ENCODE assay signal across 1 cellular context in the genomic region with DNA sequence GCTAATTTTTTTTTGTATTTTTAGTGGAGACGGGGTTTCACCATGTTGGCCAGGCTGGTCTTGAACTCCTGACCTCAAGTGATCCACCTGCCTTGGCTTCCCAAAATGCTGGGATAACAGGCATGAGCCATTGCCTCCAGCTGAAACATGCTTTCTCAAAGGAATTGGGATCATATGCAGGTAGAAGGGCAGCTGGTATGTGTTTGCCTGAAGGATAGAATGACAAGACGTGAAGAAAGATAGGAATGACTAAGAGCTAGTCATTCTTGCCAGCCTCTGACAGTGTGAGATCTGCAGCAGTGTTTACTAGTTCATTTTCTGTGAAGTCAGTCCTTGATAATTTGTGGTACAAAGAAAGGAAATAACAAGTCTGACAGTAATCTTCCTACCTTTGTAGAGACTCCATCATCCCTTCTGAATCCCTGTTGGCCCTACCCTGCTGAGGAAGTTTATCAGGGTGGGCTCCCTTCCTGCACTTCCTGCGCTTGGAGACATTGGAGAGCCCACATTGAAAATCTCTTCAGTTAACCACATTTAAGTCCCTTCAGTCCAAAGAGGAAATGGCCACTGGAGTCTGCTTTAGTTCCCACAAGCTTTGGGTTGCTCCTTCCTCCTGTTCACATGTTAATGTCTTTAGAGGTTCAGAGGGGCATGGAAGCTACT.
A peak's percentile ranks its signal among the peaks of the same experiment; 100 is the strongest.
TF ChIP-seq lines count a peak whose summit lies in the region.

No MANE protein-coding gene starts in this region.

TF ChIP-seq in GM12878, 131 proteins besides CTCF, POLR2A, EP300 and RAD21 (continues in another document):
- no peak for TF ChIP-seq LARP7 (IDR thresholded peaks at IDR 0.05)
- 0 out of 2 replicates have a peak, but pooled peaks have one; percentile 45 for TF ChIP-seq EED (IDR thresholded peaks at IDR 0.05; ENCODE audit: low read depth)
- no peak for TF ChIP-seq ZNF384 (IDR thresholded peaks at IDR 0.05; ENCODE audit: borderline replicate concordance, low read depth, low read length)
- no peak for TF ChIP-seq STAT3 (IDR thresholded peaks at IDR 0.05; ENCODE audit: low read depth, low read length)
- TF ChIP-seq GABPA (IDR thresholded peaks at IDR 0.05; ENCODE audit: low read depth), result no peak
- TF ChIP-seq WRNIP1 (IDR thresholded peaks at IDR 0.05; ENCODE audit: borderline replicate concordance, low read depth, low read length), result 0 out of 2 replicates have a peak, but pooled peaks have one; percentile 7
- no peak for TF ChIP-seq CHD2 (IDR thresholded peaks at IDR 0.05; ENCODE audit: borderline replicate concordance, low read depth, low read length)
- TF ChIP-seq RAD51 (IDR thresholded peaks at IDR 0.05), result no peak
- TF ChIP-seq TCF12 (IDR thresholded peaks at IDR 0.05; ENCODE audit: low read depth, low read length), result peak; percentile 66; the same call in 1 of the 2 replicates
- no peak for TF ChIP-seq ZZZ3 (IDR thresholded peaks at IDR 0.05; ENCODE audit: control insufficient read depth, insufficient read length, low read depth)
- TF ChIP-seq HDAC2 (IDR thresholded peaks at IDR 0.05), result no peak
- TF ChIP-seq, protein P1, sequence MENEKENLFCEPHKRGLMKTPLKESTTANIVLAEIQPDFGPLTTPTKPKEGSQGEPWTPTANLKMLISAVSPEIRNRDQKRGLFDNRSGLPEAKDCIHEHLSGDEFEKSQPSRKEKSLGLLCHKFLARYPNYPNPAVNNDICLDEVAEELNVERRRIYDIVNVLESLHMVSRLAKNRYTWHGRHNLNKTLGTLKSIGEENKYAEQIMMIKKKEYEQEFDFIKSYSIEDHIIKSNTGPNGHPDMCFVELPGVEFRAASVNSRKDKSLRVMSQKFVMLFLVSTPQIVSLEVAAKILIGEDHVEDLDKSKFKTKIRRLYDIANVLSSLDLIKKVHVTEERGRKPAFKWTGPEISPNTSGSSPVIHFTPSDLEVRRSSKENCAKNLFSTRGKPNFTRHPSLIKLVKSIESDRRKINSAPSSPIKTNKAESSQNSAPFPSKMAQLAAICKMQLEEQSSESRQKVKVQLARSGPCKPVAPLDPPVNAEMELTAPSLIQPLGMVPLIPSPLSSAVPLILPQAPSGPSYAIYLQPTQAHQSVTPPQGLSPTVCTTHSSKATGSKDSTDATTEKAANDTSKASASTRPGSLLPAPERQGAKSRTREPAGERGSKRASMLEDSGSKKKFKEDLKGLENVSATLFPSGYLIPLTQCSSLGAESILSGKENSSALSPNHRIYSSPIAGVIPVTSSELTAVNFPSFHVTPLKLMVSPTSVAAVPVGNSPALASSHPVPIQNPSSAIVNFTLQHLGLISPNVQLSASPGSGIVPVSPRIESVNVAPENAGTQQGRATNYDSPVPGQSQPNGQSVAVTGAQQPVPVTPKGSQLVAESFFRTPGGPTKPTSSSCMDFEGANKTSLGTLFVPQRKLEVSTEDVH (IDR thresholded peaks at IDR 0.05; ENCODE audit: low read depth, partially characterized antibody), result no peak
- TF ChIP-seq CHD1 (IDR thresholded peaks at IDR 0.05; ENCODE audit: low read depth, low read length), result no peak
- TF ChIP-seq FOXM1 (IDR thresholded peaks at IDR 0.05; ENCODE audit: low read depth, low read length), result no peak
- TF ChIP-seq SUZ12 (IDR thresholded peaks at IDR 0.05; ENCODE audit: unreplicated experiment), result no peak
- no peak for TF ChIP-seq SIX5 (IDR thresholded peaks at IDR 0.05; ENCODE audit: low read depth, low read length, severe bottlenecking)
- no peak for TF ChIP-seq TCF7 (IDR thresholded peaks at IDR 0.05; ENCODE audit: borderline replicate concordance)
- TF ChIP-seq, protein P2, sequence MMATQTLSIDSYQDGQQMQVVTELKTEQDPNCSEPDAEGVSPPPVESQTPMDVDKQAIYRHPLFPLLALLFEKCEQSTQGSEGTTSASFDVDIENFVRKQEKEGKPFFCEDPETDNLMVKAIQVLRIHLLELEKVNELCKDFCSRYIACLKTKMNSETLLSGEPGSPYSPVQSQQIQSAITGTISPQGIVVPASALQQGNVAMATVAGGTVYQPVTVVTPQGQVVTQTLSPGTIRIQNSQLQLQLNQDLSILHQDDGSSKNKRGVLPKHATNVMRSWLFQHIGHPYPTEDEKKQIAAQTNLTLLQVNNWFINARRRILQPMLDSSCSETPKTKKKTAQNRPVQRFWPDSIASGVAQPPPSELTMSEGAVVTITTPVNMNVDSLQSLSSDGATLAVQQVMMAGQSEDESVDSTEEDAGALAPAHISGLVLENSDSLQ (IDR thresholded peaks at IDR 0.05), result no peak; the same call in 1 of the 2 replicates
- TF ChIP-seq MYC (IDR thresholded peaks at IDR 0.05; ENCODE audit: insufficient read depth, insufficient read length, insufficient replicate concordance, low read length, severe bottlenecking), result no peak
- peak in 1 of 2 experiments; percentile 51; a peak in 1 of 4 replicates for TF ChIP-seq ETV6 (conservative IDR thresholded peaks at IDR 0.05 in 1 of 2, IDR thresholded peaks at IDR 0.05 in 1 of 2; ENCODE audit: borderline replicate concordance in 1 of 2, low read depth in 1 of 2)
- no peak for TF ChIP-seq ELK1 (IDR thresholded peaks at IDR 0.05; ENCODE audit: low read depth, low read length)
- TF ChIP-seq YBX1 (IDR thresholded peaks at IDR 0.05), result no peak
- TF ChIP-seq SMAD1 (IDR thresholded peaks at IDR 0.05; ENCODE audit: low read depth, partially characterized antibody), result no peak
- TF ChIP-seq ZNF592 (IDR thresholded peaks at IDR 0.05), result no peak
- no peak for TF ChIP-seq USF2 (IDR thresholded peaks at IDR 0.05; ENCODE audit: borderline replicate concordance, low read depth, low read length)
- TF ChIP-seq MTA2 (IDR thresholded peaks at IDR 0.05; ENCODE audit: low read depth), result no peak
- no peak for TF ChIP-seq SIN3A (IDR thresholded peaks at IDR 0.05; ENCODE audit: low read depth, low read length)
- no peak for TF ChIP-seq ATF7 (IDR thresholded peaks at IDR 0.05; ENCODE audit: low read depth)
- no peak for TF ChIP-seq NFXL1 (IDR thresholded peaks at IDR 0.05; ENCODE audit: borderline replicate concordance)
- TF ChIP-seq ZBED1 (IDR thresholded peaks at IDR 0.05; ENCODE audit: borderline replicate concordance), result no peak
- TF ChIP-seq, protein P3, sequence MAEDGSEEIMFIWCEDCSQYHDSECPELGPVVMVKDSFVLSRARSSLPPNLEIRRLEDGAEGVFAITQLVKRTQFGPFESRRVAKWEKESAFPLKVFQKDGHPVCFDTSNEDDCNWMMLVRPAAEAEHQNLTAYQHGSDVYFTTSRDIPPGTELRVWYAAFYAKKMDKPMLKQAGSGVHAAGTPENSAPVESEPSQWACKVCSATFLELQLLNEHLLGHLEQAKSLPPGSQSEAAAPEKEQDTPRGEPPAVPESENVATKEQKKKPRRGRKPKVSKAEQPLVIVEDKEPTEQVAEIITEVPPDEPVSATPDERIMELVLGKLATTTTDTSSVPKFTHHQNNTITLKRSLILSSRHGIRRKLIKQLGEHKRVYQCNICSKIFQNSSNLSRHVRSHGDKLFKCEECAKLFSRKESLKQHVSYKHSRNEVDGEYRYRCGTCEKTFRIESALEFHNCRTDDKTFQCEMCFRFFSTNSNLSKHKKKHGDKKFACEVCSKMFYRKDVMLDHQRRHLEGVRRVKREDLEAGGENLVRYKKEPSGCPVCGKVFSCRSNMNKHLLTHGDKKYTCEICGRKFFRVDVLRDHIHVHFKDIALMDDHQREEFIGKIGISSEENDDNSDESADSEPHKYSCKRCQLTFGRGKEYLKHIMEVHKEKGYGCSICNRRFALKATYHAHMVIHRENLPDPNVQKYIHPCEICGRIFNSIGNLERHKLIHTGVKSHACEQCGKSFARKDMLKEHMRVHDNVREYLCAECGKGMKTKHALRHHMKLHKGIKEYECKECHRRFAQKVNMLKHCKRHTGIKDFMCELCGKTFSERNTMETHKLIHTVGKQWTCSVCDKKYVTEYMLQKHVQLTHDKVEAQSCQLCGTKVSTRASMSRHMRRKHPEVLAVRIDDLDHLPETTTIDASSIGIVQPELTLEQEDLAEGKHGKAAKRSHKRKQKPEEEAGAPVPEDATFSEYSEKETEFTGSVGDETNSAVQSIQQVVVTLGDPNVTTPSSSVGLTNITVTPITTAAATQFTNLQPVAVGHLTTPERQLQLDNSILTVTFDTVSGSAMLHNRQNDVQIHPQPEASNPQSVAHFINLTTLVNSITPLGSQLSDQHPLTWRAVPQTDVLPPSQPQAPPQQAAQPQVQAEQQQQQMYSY (CRISPR knock-in tag; IDR thresholded peaks at IDR 0.05), result no peak
- TF ChIP-seq SPI1 (IDR thresholded peaks at IDR 0.05; ENCODE audit: borderline replicate concordance, insufficient read depth, low read depth, low read length), result peak; percentile 67
- TF ChIP-seq ZNF217 (IDR thresholded peaks at IDR 0.05), result 0 out of 2 replicates have a peak, but pooled peaks have one; percentile 30
- TF ChIP-seq RUNX3 (IDR thresholded peaks at IDR 0.05; ENCODE audit: low read length), result peak; percentile 61
- TF ChIP-seq NR2F1 (conservative IDR thresholded peaks at IDR 0.05), result no peak
- TF ChIP-seq TARDBP (IDR thresholded peaks at IDR 0.05; ENCODE audit: borderline replicate concordance), result no peak
- TF ChIP-seq, protein P4, sequence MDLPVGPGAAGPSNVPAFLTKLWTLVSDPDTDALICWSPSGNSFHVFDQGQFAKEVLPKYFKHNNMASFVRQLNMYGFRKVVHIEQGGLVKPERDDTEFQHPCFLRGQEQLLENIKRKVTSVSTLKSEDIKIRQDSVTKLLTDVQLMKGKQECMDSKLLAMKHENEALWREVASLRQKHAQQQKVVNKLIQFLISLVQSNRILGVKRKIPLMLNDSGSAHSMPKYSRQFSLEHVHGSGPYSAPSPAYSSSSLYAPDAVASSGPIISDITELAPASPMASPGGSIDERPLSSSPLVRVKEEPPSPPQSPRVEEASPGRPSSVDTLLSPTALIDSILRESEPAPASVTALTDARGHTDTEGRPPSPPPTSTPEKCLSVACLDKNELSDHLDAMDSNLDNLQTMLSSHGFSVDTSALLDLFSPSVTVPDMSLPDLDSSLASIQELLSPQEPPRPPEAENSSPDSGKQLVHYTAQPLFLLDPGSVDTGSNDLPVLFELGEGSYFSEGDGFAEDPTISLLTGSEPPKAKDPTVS (IDR thresholded peaks at IDR 0.05; ENCODE audit: low read depth, low read length), result no peak
- peak; percentile 40; the same call in 1 of the 2 replicates for TF ChIP-seq IRF4 (IDR thresholded peaks at IDR 0.05; ENCODE audit: low read depth, low read length)
- 0 out of 2 replicates have a peak, but pooled peaks have one; percentile 33 for TF ChIP-seq CREM (IDR thresholded peaks at IDR 0.05; ENCODE audit: low read depth)
- no peak for TF ChIP-seq STAT1 (conservative IDR thresholded peaks at IDR 0.05)
- no peak for TF ChIP-seq TBL1XR1 (IDR thresholded peaks at IDR 0.05; ENCODE audit: low read depth, low read length)
